ENCODE assay signal across 1 cellular context in the genomic region with DNA sequence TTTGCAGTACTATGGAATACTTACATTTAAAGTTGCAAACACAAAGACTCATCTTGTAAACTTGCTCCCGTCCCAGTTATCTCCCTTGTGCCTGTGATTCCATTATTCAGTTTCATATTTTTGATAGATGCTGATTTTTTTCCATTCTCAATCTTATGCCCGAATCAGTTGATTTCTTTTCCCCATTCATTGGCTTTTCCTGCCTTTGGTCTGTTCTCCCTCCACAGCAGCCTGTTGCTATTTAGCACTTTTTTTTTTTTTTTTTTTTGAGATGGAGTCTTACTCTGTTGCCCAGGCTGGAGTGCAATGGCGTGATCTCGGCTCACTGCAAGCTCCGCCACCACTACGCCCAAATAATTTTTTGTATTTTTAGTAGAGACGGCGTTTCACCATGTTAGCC.
TF ChIP-seq lines count a peak whose summit lies in the region.

No MANE protein-coding gene starts in this region.

TF ChIP-seq in K562, 482 proteins besides CTCF, POLR2A, EP300 and RAD21 (continued from another document):
- TF ChIP-seq, protein P1, sequence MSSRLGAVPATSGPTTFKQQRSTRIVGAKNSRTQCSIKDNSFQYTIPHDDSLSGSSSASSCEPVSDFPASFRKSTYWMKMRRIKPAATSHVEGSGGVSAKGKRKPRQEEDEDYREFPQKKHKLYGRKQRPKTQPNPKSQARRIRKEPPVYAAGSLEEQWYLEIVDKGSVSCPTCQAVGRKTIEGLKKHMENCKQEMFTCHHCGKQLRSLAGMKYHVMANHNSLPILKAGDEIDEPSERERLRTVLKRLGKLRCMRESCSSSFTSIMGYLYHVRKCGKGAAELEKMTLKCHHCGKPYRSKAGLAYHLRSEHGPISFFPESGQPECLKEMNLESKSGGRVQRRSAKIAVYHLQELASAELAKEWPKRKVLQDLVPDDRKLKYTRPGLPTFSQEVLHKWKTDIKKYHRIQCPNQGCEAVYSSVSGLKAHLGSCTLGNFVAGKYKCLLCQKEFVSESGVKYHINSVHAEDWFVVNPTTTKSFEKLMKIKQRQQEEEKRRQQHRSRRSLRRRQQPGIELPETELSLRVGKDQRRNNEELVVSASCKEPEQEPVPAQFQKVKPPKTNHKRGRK (tag; IDR thresholded peaks at IDR 0.05) = peak; percentile 64; the same call in 1 of the 2 replicates
